ENCODE assay signal across 24 cellular contexts in the genomic region with DNA sequence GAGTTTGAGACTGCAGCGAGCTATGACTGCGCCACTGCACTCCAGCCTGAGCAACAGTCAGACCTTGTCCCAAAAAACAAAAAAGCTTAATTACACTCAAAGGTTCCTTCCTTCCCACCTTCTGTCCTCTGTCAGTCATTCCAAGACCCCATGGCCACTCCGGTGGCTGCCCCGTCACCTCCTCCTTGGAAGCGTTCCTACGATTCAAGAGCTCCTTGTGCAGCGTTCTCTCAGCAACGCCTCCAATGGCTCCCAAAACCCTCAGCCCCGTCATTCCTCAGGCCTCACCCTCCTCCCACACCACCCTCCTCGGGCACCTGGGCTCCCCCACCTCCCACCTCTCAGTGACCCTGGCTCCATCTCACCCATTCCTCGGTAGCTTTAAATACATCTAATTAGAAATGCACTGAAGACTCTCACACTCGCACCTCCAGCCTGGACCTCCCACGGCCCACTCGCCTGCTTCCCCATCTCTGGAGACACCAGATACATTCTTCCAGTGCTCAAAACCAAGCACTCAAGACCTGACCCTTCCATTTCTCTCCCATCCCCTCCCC.
"Had no signal": no experiment of that assay in that cellular context is flagged by ENCODE, and none has a peak within 500 bp of the region (broad histone marks: within the 10 kb centered on the region; RNA-seq: fewer than 3 reads in every experiment).

No MANE protein-coding gene starts in this region.

- H3K9me3 Mint-ChIP-seq: activated CD4-positive, alpha-beta memory T cell treated with anti-CD3 and anti-CD28 coated beads, Interleukin-2, amount 10 ng/mL, durations not matched to agents 7 days and 5 days; activated CD4-positive, alpha-beta T cell treated with anti-CD3 and anti-CD28 coated beads, Interleukin-2, amount 10 ng/mL, durations not matched to agents 7 days and 5 days; natural killer cell treated with Interleukin-12 subunit alpha and Interleukin-12 subunit beta and Interleukin-15 and Interleukin-18, amount 100 ng/mL, for 72 hours had no signal

- FAIRE-seq: astrocyte, urothelium cell line had no signal

- H3K36me3 ChIP-seq: brain microvascular endothelial cell, left ventricle myocardium inferior, thoracic aorta had no signal

- H3K27ac Mint-ChIP-seq: activated CD4-positive, alpha-beta memory T cell treated with anti-CD3 and anti-CD28 coated beads, Interleukin-2, amount 10 ng/mL, durations not matched to agents 7 days and 5 days; activated CD4-positive, alpha-beta T cell treated with anti-CD3 and anti-CD28 coated beads, Interleukin-2, amount 10 ng/mL, durations not matched to agents 7 days and 5 days; natural killer cell treated with Interleukin-12 subunit alpha and Interleukin-12 subunit beta and Interleukin-15 and Interleukin-18, amount 100 ng/mL, for 72 hours had no signal

- H3K27me3 Mint-ChIP-seq: activated CD4-positive, alpha-beta memory T cell treated with anti-CD3 and anti-CD28 coated beads, Interleukin-2, amount 10 ng/mL, durations not matched to agents 7 days and 5 days; activated CD4-positive, alpha-beta T cell treated with anti-CD3 and anti-CD28 coated beads, Interleukin-2, amount 10 ng/mL, durations not matched to agents 7 days and 5 days; natural killer cell treated with Interleukin-12 subunit alpha and Interleukin-12 subunit beta and Interleukin-15 and Interleukin-18, amount 100 ng/mL, for 72 hours had no signal

- DNase-seq: activated CD4-positive, alpha-beta memory T cell treated with anti-CD3 and anti-CD28 coated beads, Interleukin-2, amount 10 ng/mL, durations not matched to agents 7 days and 5 days; activated CD4-positive, alpha-beta T cell treated with anti-CD3 and anti-CD28 coated beads for 1 hour; activated CD4-positive, alpha-beta T cell treated with anti-CD3 and anti-CD28 coated beads, Interleukin-2, amount 10 ng/mL, durations not matched to agents 7 days and 5 days; activated CD8-positive, alpha-beta memory T cell treated with anti-CD3 and anti-CD28 coated beads, Interleukin-2, amount 50 U/mL, for 48 hours; activated effector memory CD4-positive, alpha-beta T cell treated with Interleukin-2 at 50 U/mL for 16 hours; activated naive CD4-positive, alpha-beta T cell treated with Interleukin-2 at 50 U/mL for 16 hours; activated T-cell treated with anti-CD3 and anti-CD28 coated beads, Interleukin-2, amount 50 U/mL, for 48 hours; amniotic stem cell; brain microvascular endothelial cell; cortex of kidney; esophagus squamous epithelium; foreskin melanocyte; heart right ventricle; left ventricle myocardium inferior; mesendoderm; mucosa of descending colon; stimulated activated naive CD4-positive, alpha-beta T cell treated with Interleukin-2 at 50 U/mL for 16 hours; trophoblast cell had no signal

- H3K27ac ChIP-seq: brain microvascular endothelial cell, esophagus squamous epithelium, heart right ventricle, left ventricle myocardium inferior, SJSA1, thoracic aorta had no signal

- H3K4me3 ChIP-seq: esophagus squamous epithelium, heart right ventricle, left ventricle myocardium inferior, lung, mucosa of descending colon, SJSA1, thoracic aorta had no signal

- ATAC-seq: heart right ventricle; mucosa of descending colon; natural killer cell treated with Interleukin-12 subunit alpha and Interleukin-12 subunit beta and Interleukin-15 and Interleukin-18, amount 100 ng/mL, for 72 hours had no signal

- H3K36me3 Mint-ChIP-seq: natural killer cell treated with Interleukin-12 subunit alpha and Interleukin-12 subunit beta and Interleukin-15 and Interleukin-18, amount 100 ng/mL, for 72 hours had no signal

- H3K4me1 Mint-ChIP-seq: activated CD4-positive, alpha-beta memory T cell treated with anti-CD3 and anti-CD28 coated beads, Interleukin-2, amount 10 ng/mL, durations not matched to agents 7 days and 5 days had no signal

- H3K27me3 ChIP-seq: brain microvascular endothelial cell, esophagus squamous epithelium, heart right ventricle, SJSA1 had no signal

- H3K4me3 Mint-ChIP-seq: activated CD4-positive, alpha-beta memory T cell treated with anti-CD3 and anti-CD28 coated beads, Interleukin-2, amount 10 ng/mL, durations not matched to agents 7 days and 5 days; activated CD4-positive, alpha-beta T cell treated with anti-CD3 and anti-CD28 coated beads, Interleukin-2, amount 10 ng/mL, durations not matched to agents 7 days and 5 days; natural killer cell treated with Interleukin-12 subunit alpha and Interleukin-12 subunit beta and Interleukin-15 and Interleukin-18, amount 100 ng/mL, for 72 hours had no signal

- H3K4me1 ChIP-seq: heart right ventricle, left ventricle myocardium inferior had no signal

- H3K9me3 ChIP-seq: esophagus squamous epithelium, heart right ventricle, left ventricle myocardium inferior, mucosa of descending colon, SJSA1, thoracic aorta had no signal
